Comparison of ENCODE assay signal across 14 cellular contexts in genomic region chr13:32790731-32791130, GRCh38.
A peak's percentile ranks its signal among the peaks of the same experiment; 100 is the strongest.
DNase-seq lines count a peak whose midpoint lies in the region; ATAC-seq and TF ChIP-seq lines count a peak whose summit lies in the region.
"Had no signal": no experiment of that assay in that cellular context is flagged by ENCODE, and none has a peak within 500 bp of the region (broad histone marks: within the 10 kb centered on the region; RNA-seq: fewer than 3 reads in every experiment).

No MANE protein-coding gene starts in this region.

- no peak overlapping the region for H3K4me2 ChIP-seq in SK-N-SH

- TF ChIP-seq RAD21 in SK-N-SH (IDR thresholded peaks at IDR 0.05; ENCODE audit: low read length) = no peak

- POLR2A ChIA-PET in CD4-positive, alpha-beta T cell (lab: Charles Lee) = no interaction called here
- POLR2A ChIA-PET in SK-N-SH (lab: Yijun Ruan, JAX) = no interaction called here

- no peak for TF ChIP-seq CTCF in CD4-positive, alpha-beta T cell (IDR thresholded peaks at IDR 0.05)
- TF ChIP-seq CTCF in GM12873 (IDR thresholded peaks at IDR 0.05; ENCODE audit: insufficient read depth, low read depth, low read length, missing control alignments) (peak; percentile 16), SK-N-SH (IDR thresholded peaks at IDR 0.05) (peak; percentile 12; the same call in 1 of the 2 replicates), foreskin keratinocyte (conservative IDR thresholded peaks at IDR 0.05) (peak; percentile 32)

- H3F3A ChIP-seq in SK-N-SH (replicated peaks; ENCODE audit: insufficient read depth) = no peaks in the 10 kb centered on the region

- H3K79me2 ChIP-seq in SK-N-SH (ENCODE audit: insufficient read depth) = no peaks in the 10 kb centered on the region

- H3K27me3 Mint-ChIP-seq in CD4-positive, alpha-beta T cell = no peaks in the 10 kb centered on the region

- peak overlapping the region; percentile 80 for H3K27ac Mint-ChIP-seq in CD4-positive, alpha-beta T cell

- H3K9ac ChIP-seq in SK-N-SH = no peak overlapping the region

- DNase-seq in CD4-positive, alpha-beta T cell = no peak
- DNase-seq in SK-N-SH (no peak), foreskin keratinocyte (no peak), AG08396 (ENCODE audit: low spot score) (no peak), mesenteric fat pad (ENCODE audit: low spot score) (no peak)
- DNase-seq: activated CD8-positive, alpha-beta memory T cell treated with anti-CD3 and anti-CD28 coated beads, Interleukin-2, amount 50 U/mL, for 4 hours; GDM1; GOT3; kidney glomerular epithelial cell; MG63; NCI-H774; testis had no signal

- no peaks in the 10 kb centered on the region for H3K9me3 ChIP-seq in CD4-positive, alpha-beta T cell (ENCODE audit: control insufficient read depth, low read length)
- H3K9me3 ChIP-seq in SK-N-SH = no peaks in the 10 kb centered on the region
- H3K9me3 ChIP-seq: MG63, testis had no signal

- H3K27ac ChIP-seq in CD4-positive, alpha-beta T cell (ENCODE audit: low read depth, low read length) = no peak overlapping the region
- H3K27ac ChIP-seq in SK-N-SH (ENCODE audit: low read depth in 2 of 2, low read length in 1 of 2) (no peak overlapping the region), foreskin keratinocyte (no peak overlapping the region)
- H3K27ac ChIP-seq: testis had no signal

- ATAC-seq in CD4-positive, alpha-beta T cell (ENCODE audit: poor library complexity) = no peak
- ATAC-seq in foreskin keratinocyte (no peak), GM21723 (IDR thresholded peaks at IDR 0.05; ENCODE audit: unreplicated experiment) (no peak)

- peaks cover 54% of the 10 kb centered on the region for H3K4me1 Mint-ChIP-seq in CD4-positive, alpha-beta T cell (ENCODE audit: low read depth)

- H4K20me1 ChIP-seq in SK-N-SH (ENCODE audit: insufficient read depth) = no peaks in the 10 kb centered on the region

- no peak overlapping the region for H3K4me3 ChIP-seq in SK-N-SH (ENCODE audit: low read depth in 2 of 2, low read length in 1 of 2)
- H3K4me3 ChIP-seq: MG63, testis had no signal

- H3K4me1 ChIP-seq in SK-N-SH (ENCODE audit: control insufficient read depth in 1 of 2, insufficient read depth in 2 of 2, low read depth in 1 of 2, low read length in 1 of 2) (no peaks in the 10 kb centered on the region), foreskin keratinocyte (no peaks in the 10 kb centered on the region)
- H3K4me1 ChIP-seq: testis had no signal

- CTCF ChIA-PET in CD4-positive, alpha-beta T cell (lab: Charles Lee) = no interaction called here
- CTCF ChIA-PET in SK-N-SH (lab: Yijun Ruan, JAX) = no interaction called here

- peaks cover 0 to 9% of the 10 kb centered on the region in 2 experiments for H3K36me3 ChIP-seq in SK-N-SH (replicated peaks in 1 of 2; ENCODE audit: control insufficient read depth in 1 of 2, insufficient read depth in 2 of 2, low read length in 1 of 2)

- H3K4me3 Mint-ChIP-seq in CD4-positive, alpha-beta T cell = no peak overlapping the region

- H3K9me2 ChIP-seq in SK-N-SH = no peaks in the 10 kb centered on the region

- no peak overlapping the region for H2AFZ ChIP-seq in SK-N-SH (ENCODE audit: low read depth)

- H3K36me3 Mint-ChIP-seq in CD4-positive, alpha-beta T cell (ENCODE audit: low read depth) = no peaks in the 10 kb centered on the region

- peaks cover 2% of the 10 kb centered on the region for H3K9me3 Mint-ChIP-seq in CD4-positive, alpha-beta T cell

- H3K27me3 ChIP-seq in CD4-positive, alpha-beta T cell (ENCODE audit: control insufficient read depth, insufficient read depth, low read length) = no peaks in the 10 kb centered on the region
- H3K27me3 ChIP-seq in SK-N-SH (ENCODE audit: insufficient read depth) (no peaks in the 10 kb centered on the region), foreskin keratinocyte (no peaks in the 10 kb centered on the region)
- H3K27me3 ChIP-seq: MG63, testis had no signal

- no peak for TF ChIP-seq EP300 in SK-N-SH (IDR thresholded peaks at IDR 0.05; ENCODE audit: borderline replicate concordance in 1 of 2, low read depth in 1 of 2, low read length in 1 of 2)

- WGBS in SK-N-SH (ENCODE audit: low lambda C conversion rate) = 100% methylated on average over 3 of the region's 3 CpGs

- intact Hi-C loops in CD4-positive, alpha-beta T cell (cut with DNase I, micrococcal nuclease) = no loop called here

TF ChIP-seq in SK-N-SH, 30 proteins besides CTCF, POLR2A, EP300 and RAD21:
- TF ChIP-seq FOSL2 (IDR thresholded peaks at IDR 0.05; ENCODE audit: borderline replicate concordance, low read depth) (no peak), REST (IDR thresholded peaks at IDR 0.05; ENCODE audit: low read depth, low read length) (peak; percentile 83; the same call in 1 of the 2 replicates), RFX5 (IDR thresholded peaks at IDR 0.05; ENCODE audit: low read length) (no peak), FOXJ3 (CRISPR knock-in tag; IDR thresholded peaks at IDR 0.05) (no peak), RCOR1 (IDR thresholded peaks at IDR 0.05; ENCODE audit: low read length) (no peak), MEF2A (IDR thresholded peaks at IDR 0.05; ENCODE audit: borderline replicate concordance, low read depth) (no peak)
- TF ChIP-seq, protein P1, sequence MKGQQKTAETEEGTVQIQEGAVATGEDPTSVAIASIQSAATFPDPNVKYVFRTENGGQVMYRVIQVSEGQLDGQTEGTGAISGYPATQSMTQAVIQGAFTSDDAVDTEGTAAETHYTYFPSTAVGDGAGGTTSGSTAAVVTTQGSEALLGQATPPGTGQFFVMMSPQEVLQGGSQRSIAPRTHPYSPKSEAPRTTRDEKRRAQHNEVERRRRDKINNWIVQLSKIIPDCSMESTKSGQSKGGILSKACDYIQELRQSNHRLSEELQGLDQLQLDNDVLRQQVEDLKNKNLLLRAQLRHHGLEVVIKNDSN (IDR thresholded peaks at IDR 0.05; ENCODE audit: borderline replicate concordance, low read depth) = no peak
